Comparison of ENCODE assay signal across 7 cellular contexts in genomic region chr12:5402536-5402935, GRCh38. TPM values are rescaled to one million over a fixed set of nuclear protein-coding genes. Genes with fewer than 3 reads are reported as not detected.
"Had no signal": no experiment of that assay in that cellular context is flagged by ENCODE, and none has a peak within 500 bp of the region (broad histone marks: within the 10 kb centered on the region; RNA-seq: fewer than 3 reads in every experiment).

No MANE protein-coding gene starts in this region.

- H3K4me2 ChIP-seq: GM23338 had no signal

- H3K27ac Mint-ChIP-seq: GM23338, H9, IgD-negative memory B cell had no signal

- ATAC-seq: GM23338, HepG2 had no signal

- H3K9me3 Mint-ChIP-seq: GM23338, H9, IgD-negative memory B cell had no signal

- H3K4me3 ChIP-seq: GM23338 had no signal

- DNase-seq: H9, HCEC 1CT had no signal

- H3K27ac ChIP-seq: HL-60 had no signal

- H3K4me1 Mint-ChIP-seq: IgD-negative memory B cell had no signal

- H3K4me3 Mint-ChIP-seq: GM23338, H9, IgD-negative memory B cell had no signal

RNA-seq across cellular contexts. Expression of gene NTF3, which starts 29.4 kb away (rescaled TPM):
- total RNA-seq: GM23338, HepG2, HT1080 had no signal
- polyA plus RNA-seq: HepG2, IgD-negative memory B cell had no signal
